In the genomic region with DNA sequence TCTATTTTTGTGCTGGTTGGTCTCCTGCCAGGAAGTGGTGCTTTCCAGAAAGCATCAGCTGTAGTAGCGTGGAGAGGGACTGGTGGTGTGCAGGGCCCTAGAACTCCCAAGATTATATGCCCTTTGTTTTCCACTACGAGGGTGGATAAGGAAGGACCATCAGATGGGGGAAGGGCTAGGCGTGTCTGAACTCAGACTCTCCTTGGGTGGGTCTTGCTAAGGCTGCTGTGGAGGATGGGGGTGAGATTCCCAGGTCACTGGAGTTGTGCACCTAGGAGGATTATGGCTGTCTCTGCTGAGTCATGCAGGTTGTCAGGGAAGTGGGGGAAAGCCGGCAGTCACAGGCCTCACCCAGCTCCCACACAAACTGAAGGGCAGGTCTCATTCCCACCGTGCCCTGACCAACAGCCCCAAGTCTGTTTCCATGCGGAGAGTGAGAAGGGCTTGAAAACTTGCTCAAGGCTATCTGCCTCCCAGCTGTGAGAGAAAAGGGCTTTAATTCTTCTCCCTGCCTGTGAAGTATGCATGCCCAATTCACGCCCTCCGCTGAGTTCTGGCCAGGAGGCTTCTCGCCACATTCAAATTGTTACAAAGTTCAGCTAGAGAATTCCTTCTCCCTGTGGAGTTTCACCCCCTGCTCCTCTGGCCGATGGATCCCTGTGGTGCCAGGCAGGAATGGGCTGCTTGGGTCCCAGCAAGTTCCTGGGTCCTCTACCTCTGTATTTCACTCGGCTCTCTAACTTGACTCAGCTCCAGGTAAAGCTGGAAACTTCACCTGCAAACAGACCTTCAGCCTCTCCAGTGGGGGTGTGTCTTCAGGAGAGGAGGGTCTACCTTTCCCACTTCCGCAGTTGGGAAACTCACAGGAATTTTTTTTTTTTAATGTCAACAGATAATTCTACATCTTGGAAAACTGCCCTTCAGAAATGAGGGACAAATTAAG, we compare ENCODE assay signal across 23 cellular contexts. TPM values are rescaled to one million over a fixed set of nuclear protein-coding genes. Genes with fewer than 3 reads are reported as not detected.
DNase-seq lines count a peak whose midpoint lies in the region; ATAC-seq and TF ChIP-seq lines count a peak whose summit lies in the region.
"Had no signal": no experiment of that assay in that cellular context is flagged by ENCODE, and none has a peak within 500 bp of the region (broad histone marks: within the 10 kb centered on the region; RNA-seq: fewer than 3 reads in every experiment).

No MANE protein-coding gene starts in this region.

- H3K27ac Mint-ChIP-seq in WTC11 (0 out of 2 replicates have a peak overlapping the region, but pooled peaks have one; percentile 57), neural progenitor cell (no peak overlapping the region)
- H3K27ac Mint-ChIP-seq in stimulated activated memory B cell treated with anti-CD40 and anti-IgM and Interleukin-4, amounts not matched to agents 10 μg/mL and 1 μg/mL and 100 μg/mL, for 72 hours, result no peak overlapping the region
- H3K27ac Mint-ChIP-seq: activated B cell treated with CpG ODN at 0.5 μM for 24 hours; activated CD4-positive, alpha-beta memory T cell treated with anti-CD3 and anti-CD28 coated beads for 36 hours; activated naive CD8-positive, alpha-beta T cell treated with anti-CD3 and anti-CD28 coated beads, Interleukin-2, amount 50 U/mL, for 24 hours; dendritic cell treated with granulocyte-macrophage colony-stimulating factor and Interleukin-4, amounts not matched to agents 40 ng/mL and 50 ng/mL, for 4 days had no signal

- H3K4me1 Mint-ChIP-seq in WTC11 (peaks cover 15% of the 10 kb centered on the region), neural progenitor cell (no peaks in the 10 kb centered on the region)
- no peaks in the 10 kb centered on the region for H3K4me1 Mint-ChIP-seq in stimulated activated memory B cell treated with anti-CD40 and anti-IgM and Interleukin-4, amounts not matched to agents 10 μg/mL and 1 μg/mL and 100 μg/mL, for 72 hours
- H3K4me1 Mint-ChIP-seq: activated B cell treated with CpG ODN at 0.5 μM for 24 hours; activated naive CD8-positive, alpha-beta T cell treated with anti-CD3 and anti-CD28 coated beads, Interleukin-2, amount 50 U/mL, for 24 hours had no signal

- TF ChIP-seq CTCF in WTC11 (IDR thresholded peaks at IDR 0.05) (no peak), neural progenitor cell (IDR thresholded peaks at IDR 0.05) (no peak)

- no peak overlapping the region for H3K4me3 ChIP-seq in neural progenitor cell
- H3K4me3 ChIP-seq: gastroesophageal sphincter, left lung, SK-N-MC, uterus had no signal

- CTCF ChIA-PET in WTC11 (lab: Charles Lee), result interaction anchor here (1.1 to 1.3 kb wide), 2 partner anchors 44 to 127 kb away, joined by 3 read pairs; no protein-coding TSS in a partner anchor

- H3K4me2 ChIP-seq in neural progenitor cell, result no peak overlapping the region

- H3K27ac ChIP-seq in neural progenitor cell, result no peak overlapping the region
- H3K27ac ChIP-seq: gastroesophageal sphincter, HL-60, left lung, neutrophil, SK-N-MC, uterus had no signal

- H3K9me3 Mint-ChIP-seq in WTC11 (peaks cover 5% of the 10 kb centered on the region), neural progenitor cell (peaks cover 13% of the 10 kb centered on the region)
- H3K9me3 Mint-ChIP-seq in stimulated activated memory B cell treated with anti-CD40 and anti-IgM and Interleukin-4, amounts not matched to agents 10 μg/mL and 1 μg/mL and 100 μg/mL, for 72 hours, result peaks cover 7% of the 10 kb centered on the region
- H3K9me3 Mint-ChIP-seq: activated B cell treated with CpG ODN at 0.5 μM for 24 hours; activated CD4-positive, alpha-beta memory T cell treated with anti-CD3 and anti-CD28 coated beads for 36 hours; activated naive CD8-positive, alpha-beta T cell treated with anti-CD3 and anti-CD28 coated beads, Interleukin-2, amount 50 U/mL, for 24 hours; dendritic cell treated with granulocyte-macrophage colony-stimulating factor and Interleukin-4, amounts not matched to agents 40 ng/mL and 50 ng/mL, for 4 days had no signal

- H3K9me3 ChIP-seq in ES-I3 (ENCODE audit: control insufficient read depth, insufficient read depth, low read length), result peaks cover 3% of the 10 kb centered on the region; the same call in 1 of the 2 replicates
- peaks cover 9% of the 10 kb centered on the region for H3K9me3 ChIP-seq in neural progenitor cell (ENCODE audit: low read depth)
- H3K9me3 ChIP-seq: gastroesophageal sphincter, left lung, neutrophil, uterus had no signal

- no peaks in the 10 kb centered on the region for H4K20me1 ChIP-seq in neural progenitor cell (ENCODE audit: low read depth)

- H3K36me3 Mint-ChIP-seq in WTC11 (no peaks in the 10 kb centered on the region), neural progenitor cell (no peaks in the 10 kb centered on the region)
- no peaks in the 10 kb centered on the region for H3K36me3 Mint-ChIP-seq in stimulated activated memory B cell treated with anti-CD40 and anti-IgM and Interleukin-4, amounts not matched to agents 10 μg/mL and 1 μg/mL and 100 μg/mL, for 72 hours
- H3K36me3 Mint-ChIP-seq: activated CD4-positive, alpha-beta memory T cell treated with anti-CD3 and anti-CD28 coated beads for 36 hours had no signal

- POLR2A ChIA-PET in WTC11 (lab: Charles Lee), result no interaction called here

- no peaks in the 10 kb centered on the region for H3F3A ChIP-seq in neural progenitor cell (ENCODE audit: low read depth)

- peaks cover 20% of the 10 kb centered on the region for H3K27me3 ChIP-seq in neural progenitor cell
- H3K27me3 ChIP-seq: left lung, uterus had no signal

- H3K9ac ChIP-seq in ES-I3 (ENCODE audit: low read depth, low read length), result peak overlapping the region; percentile 45; the same call in 1 of the 2 replicates
- H3K9ac ChIP-seq in neural progenitor cell, result no peak overlapping the region

- peak; percentile 9 for DNase-seq in WTC11 (ENCODE audit: low spot score)
- DNase-seq in fibroblast of gingiva (ENCODE audit: low read depth), result peak; percentile 1
- no peak for DNase-seq in neural progenitor cell (ENCODE audit: low spot score)
- DNase-seq in GM19238 (ENCODE audit: insufficient read length, low spot score), result no peak
- DNase-seq in SKM-1 (lab: John Stamatoyannopoulos, UW; ENCODE audit: unreplicated experiment), result no peak
- DNase-seq in NOMO-1 treated with DMSO at 0.1 percent for 48 hours (lab: John Stamatoyannopoulos, UW; ENCODE audit: unreplicated experiment), result no peak
- DNase-seq: activated B cell treated with CpG ODN at 0.5 μM for 24 hours; activated CD4-positive, alpha-beta memory T cell treated with anti-CD3 and anti-CD28 coated beads for 36 hours; activated effector memory CD4-positive, alpha-beta T cell treated with anti-CD3 and anti-CD28 coated beads, Interleukin-2, amount 50 U/mL, for 16 hours; activated naive CD8-positive, alpha-beta T cell treated with anti-CD3 and anti-CD28 coated beads, Interleukin-2, amount 50 U/mL, for 24 hours; C1 segment of cervical spinal cord; KBM-7; left lung; NCI-H2171 treated with DMSO at 0.1 percent for 48 hours; NCI-H774; uterus had no signal

- H3K4me3 Mint-ChIP-seq in WTC11 (peak overlapping the region; percentile 49), neural progenitor cell (no peak overlapping the region)
- H3K4me3 Mint-ChIP-seq in stimulated activated memory B cell treated with anti-CD40 and anti-IgM and Interleukin-4, amounts not matched to agents 10 μg/mL and 1 μg/mL and 100 μg/mL, for 72 hours, result no peak overlapping the region
- H3K4me3 Mint-ChIP-seq: activated B cell treated with CpG ODN at 0.5 μM for 24 hours; activated CD4-positive, alpha-beta memory T cell treated with anti-CD3 and anti-CD28 coated beads for 36 hours; activated naive CD8-positive, alpha-beta T cell treated with anti-CD3 and anti-CD28 coated beads, Interleukin-2, amount 50 U/mL, for 24 hours; dendritic cell treated with granulocyte-macrophage colony-stimulating factor and Interleukin-4, amounts not matched to agents 40 ng/mL and 50 ng/mL, for 4 days had no signal

- peaks cover 10% of the 10 kb centered on the region for H3K4me1 ChIP-seq in ES-I3 (ENCODE audit: insufficient read depth, low read length)
- no peaks in the 10 kb centered on the region for H3K4me1 ChIP-seq in neural progenitor cell
- H3K4me1 ChIP-seq: gastroesophageal sphincter, left lung, uterus had no signal

- peaks cover 28% of the 10 kb centered on the region for H3K27me3 Mint-ChIP-seq in WTC11 (ENCODE audit: low read depth)
- peaks cover 5% of the 10 kb centered on the region for H3K27me3 Mint-ChIP-seq in neural progenitor cell (ENCODE audit: insufficient read depth, low read depth)
- peaks cover 61% of the 10 kb centered on the region for H3K27me3 Mint-ChIP-seq in stimulated activated memory B cell treated with anti-CD40 and anti-IgM and Interleukin-4, amounts not matched to agents 10 μg/mL and 1 μg/mL and 100 μg/mL, for 72 hours

- H3K36me3 ChIP-seq in ES-I3 (ENCODE audit: insufficient read depth, low read length) (no peaks in the 10 kb centered on the region), neural progenitor cell (no peaks in the 10 kb centered on the region)
- H3K36me3 ChIP-seq: gastroesophageal sphincter, left lung, neutrophil, uterus had no signal

- H3K79me2 ChIP-seq in neural progenitor cell (ENCODE audit: low read depth), result no peaks in the 10 kb centered on the region

- ATAC-seq in WTC11, result peak; percentile 76
- ATAC-seq in stimulated activated memory B cell treated with anti-CD40 and anti-IgM and Interleukin-4, amounts not matched to agents 10 μg/mL and 1 μg/mL and 100 μg/mL, for 72 hours, result no peak
- ATAC-seq: activated naive CD8-positive, alpha-beta T cell treated with anti-CD3 and anti-CD28 coated beads, Interleukin-2, amount 50 U/mL, for 24 hours; gastroesophageal sphincter; left lung had no signal

- H2AFZ ChIP-seq in neural progenitor cell (replicated peaks), result peak overlapping the region; percentile 50

TF ChIP-seq in WTC11, 78 proteins besides CTCF, POLR2A, EP300 and RAD21 (continues in another document):
- TF ChIP-seq TP53 (CRISPR knock-in tag; IDR thresholded peaks at IDR 0.05) (no peak), IRF1 (CRISPR knock-in tag; IDR thresholded peaks at IDR 0.05) (no peak), ZNF423 (CRISPR knock-in tag; IDR thresholded peaks at IDR 0.05) (peak; percentile 93)
- TF ChIP-seq, protein P1, sequence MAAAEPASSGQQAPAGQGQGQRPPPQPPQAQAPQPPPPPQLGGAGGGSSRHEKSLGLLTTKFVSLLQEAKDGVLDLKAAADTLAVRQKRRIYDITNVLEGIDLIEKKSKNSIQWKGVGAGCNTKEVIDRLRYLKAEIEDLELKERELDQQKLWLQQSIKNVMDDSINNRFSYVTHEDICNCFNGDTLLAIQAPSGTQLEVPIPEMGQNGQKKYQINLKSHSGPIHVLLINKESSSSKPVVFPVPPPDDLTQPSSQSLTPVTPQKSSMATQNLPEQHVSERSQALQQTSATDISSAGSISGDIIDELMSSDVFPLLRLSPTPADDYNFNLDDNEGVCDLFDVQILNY (CRISPR knock-in tag; IDR thresholded peaks at IDR 0.05), result no peak

RNA-seq across cellular contexts. Expression of gene CSTF2, which starts 7.7 kb away (rescaled TPM):
- 29.8 to 30.3 TPM (median 30.2 TPM) in 3 replicates for total RNA-seq in WTC11 (2021)
- 19.8 and 22.2 TPM in 2 replicates for total RNA-seq in neural progenitor cell (ENCODE audit: low replicate concordance)

Comparison
In these comparisons a context has a peak if more than half of its experiments do, and no peak if none do; other contexts are left out.
1. DNase-seq: peak in WTC11 (single experiment) and fibroblast of gingiva (single experiment); none in neural progenitor cell (single experiment), GM19238 (single experiment), SKM-1 (single experiment) and NOMO-1 treated with DMSO at 0.1 percent for 48 hours (single experiment).